16 cellular contexts compared by ENCODE assay signal in genomic region chr1:209199371-209199770, GRCh38.
A peak's percentile ranks its signal among the peaks of the same experiment; 100 is the strongest.
DNase-seq lines count a peak whose midpoint lies in the region; ATAC-seq and TF ChIP-seq lines count a peak whose summit lies in the region.
"Had no signal": no experiment of that assay in that cellular context is flagged by ENCODE, and none has a peak within 500 bp of the region (broad histone marks: within the 10 kb centered on the region; RNA-seq: fewer than 3 reads in every experiment).

No MANE protein-coding gene starts in this region.

- H3K18ac ChIP-seq in H9 (ENCODE audit: insufficient read length, low read depth, low read length) (peak overlapping the region; percentile 8), trophoblast cell (ENCODE audit: low read length) (no peak overlapping the region)

- H3K9ac ChIP-seq in H9 (ENCODE audit: extremely low read depth, insufficient read length, low read length) (no peak overlapping the region), iPS-18a (ENCODE audit: low read length) (peak overlapping the region; percentile 28), trophoblast cell (ENCODE audit: low read length) (peak overlapping the region; percentile 48)

- H3K4me2 ChIP-seq in H9 (ENCODE audit: insufficient read depth, insufficient read length, low read length) (peak overlapping the region; percentile 6), trophoblast cell (ENCODE audit: low read length) (no peak overlapping the region)
- H3K4me2 ChIP-seq: PC-9 had no signal

- peak overlapping the region; percentile 43 for H3K27ac ChIP-seq in H9 (ENCODE audit: insufficient read length, low read depth, low read length)
- peak overlapping the region; percentile 43 for H3K27ac ChIP-seq in iPS-18a (ENCODE audit: low read length)
- no peak overlapping the region for H3K27ac ChIP-seq in trophoblast cell (ENCODE audit: low read depth, low read length)
- H3K27ac ChIP-seq in A673 (ENCODE audit: low read depth, low read length, poor library complexity, severe bottlenecking), result no peak overlapping the region
- H3K27ac ChIP-seq: C4-2B, PC-9 had no signal

- no peak overlapping the region for H2BK15ac ChIP-seq in H9 (ENCODE audit: low read depth, low read length)

- ATAC-seq in WTC11 (peak; percentile 56), GM18520 (IDR thresholded peaks at IDR 0.05; ENCODE audit: unreplicated experiment) (no peak)

- no peak overlapping the region for H3T11ph ChIP-seq in H9 (ENCODE audit: low read length)

- H2AFZ ChIP-seq in H9 (ENCODE audit: low read length) (no peak overlapping the region), trophoblast cell (ENCODE audit: insufficient read depth, low read length, poor library complexity) (no peak overlapping the region)
- H2AFZ ChIP-seq: PC-9 had no signal

- no peak overlapping the region for H3K14ac ChIP-seq in H9 (ENCODE audit: insufficient read depth, low read length)
- no peak overlapping the region for H3K14ac ChIP-seq in trophoblast cell (ENCODE audit: low read length)

- H3K9me3 Mint-ChIP-seq in H9, result peaks cover 26% of the 10 kb centered on the region in 2 experiments
- peaks cover 38% of the 10 kb centered on the region for H3K9me3 Mint-ChIP-seq in WTC11
- H3K9me3 Mint-ChIP-seq in endothelial cell (ENCODE audit: unreplicated experiment), result peaks cover 16% of the 10 kb centered on the region

- no peak overlapping the region for H4K12ac ChIP-seq in trophoblast cell (ENCODE audit: low read depth, low read length)

- no peaks in the 10 kb centered on the region for H3K79me1 ChIP-seq in H9 (ENCODE audit: insufficient read depth, low read depth, low read length, poor library complexity, severe bottlenecking)
- H3K79me1 ChIP-seq in trophoblast cell (ENCODE audit: low read length), result no peaks in the 10 kb centered on the region

- no peaks in the 10 kb centered on the region for H3K23me2 ChIP-seq in H9 (ENCODE audit: insufficient read length, low read depth, low read length, poor library complexity, severe bottlenecking)

- no peak overlapping the region for H2BK20ac ChIP-seq in H9 (ENCODE audit: low read depth, low read length, poor library complexity, severe bottlenecking)

- peaks cover 4% of the 10 kb centered on the region; the same call in 1 of the 2 replicates for H3K27me3 Mint-ChIP-seq in H9 (ENCODE audit: low read depth)
- no peaks in the 10 kb centered on the region for H3K27me3 Mint-ChIP-seq in WTC11 (ENCODE audit: low read depth)
- peaks cover 2% of the 10 kb centered on the region for H3K27me3 Mint-ChIP-seq in endothelial cell (ENCODE audit: unreplicated experiment)

- no peak overlapping the region for H3K23ac ChIP-seq in H9 (ENCODE audit: insufficient read length, low read depth, low read length)
- no peak overlapping the region for H3K23ac ChIP-seq in trophoblast cell (ENCODE audit: low read length)

- POLR2A ChIA-PET in WTC11 (lab: Charles Lee), result no interaction called here
- POLR2A ChIA-PET in A673 (lab: Charles Lee; ENCODE audit: low non-redundant PET), result no interaction called here

- no peaks in the 10 kb centered on the region for H3K79me2 ChIP-seq in H9 (ENCODE audit: insufficient read depth, low read length)
- H3K79me2 ChIP-seq in trophoblast cell (ENCODE audit: control insufficient read depth, insufficient read depth, low read length, poor library complexity), result no peaks in the 10 kb centered on the region

- no peaks in the 10 kb centered on the region for H4K20me1 ChIP-seq in H9 (ENCODE audit: control insufficient read depth, insufficient read depth, insufficient read length)

- H3K36me3 Mint-ChIP-seq in H9 (ENCODE audit: insufficient read depth in 1 of 3, low read depth in 3 of 3), result peaks cover 23 to 28% (median 24%) of the 10 kb centered on the region in 3 experiments
- H3K36me3 Mint-ChIP-seq in WTC11, result peaks cover 30% of the 10 kb centered on the region
- H3K36me3 Mint-ChIP-seq in endothelial cell (ENCODE audit: low read depth, unreplicated experiment), result peaks cover 11% of the 10 kb centered on the region

- H3K27ac Mint-ChIP-seq in H9, result peak overlapping the region; percentile 79 to 97 (median 93)
- peak overlapping the region; percentile 86 for H3K27ac Mint-ChIP-seq in WTC11
- H3K27ac Mint-ChIP-seq in endothelial cell (ENCODE audit: unreplicated experiment), result no peak overlapping the region

- H3K27me3 ChIP-seq in H9 (ENCODE audit: insufficient read depth, low read length) (no peaks in the 10 kb centered on the region), iPS-18a (ENCODE audit: control insufficient read depth, insufficient read depth, low read length) (no peaks in the 10 kb centered on the region), trophoblast cell (ENCODE audit: insufficient read depth, low read length) (no peaks in the 10 kb centered on the region), A673 (replicated peaks; ENCODE audit: insufficient read depth, low read depth, low read length, poor library complexity) (peaks cover 22% of the 10 kb centered on the region)

- H3K36me3 ChIP-seq in iPS-18a (ENCODE audit: control insufficient read depth, low read depth, low read length) (no peaks in the 10 kb centered on the region), trophoblast cell (ENCODE audit: control insufficient read depth in 1 of 2, insufficient read depth in 2 of 2, low read length in 2 of 2) (no peaks in the 10 kb centered on the region), A673 (ENCODE audit: insufficient read depth, low read length, poor library complexity, severe bottlenecking) (no peaks in the 10 kb centered on the region)

- H3K4me3 ChIP-seq in iPS-18a (ENCODE audit: low read length) (peak overlapping the region; percentile 47), trophoblast cell (ENCODE audit: low read depth, low read length) (no peak overlapping the region), A673 (ENCODE audit: low read depth, low read length, poor library complexity, severe bottlenecking) (no peak overlapping the region)
- H3K4me3 ChIP-seq: PC-9 had no signal

- CTCF ChIA-PET in WTC11 (lab: Charles Lee) (interaction anchor here (1.1 to 1.3 kb wide), 3 partner anchors 49 to 123 kb away, joined by 3 read pairs; no protein-coding TSS in a partner anchor), A673 (lab: Charles Lee) (no interaction called here)

- H3K56ac ChIP-seq in H9 (ENCODE audit: insufficient read length, low read depth, low read length), result no peak overlapping the region

- no peak overlapping the region for H4K5ac ChIP-seq in H9 (ENCODE audit: insufficient read length, low read depth, low read length)

- H4K8ac ChIP-seq in H9 (replicated peaks; ENCODE audit: insufficient read length, low read depth, low read length) (no peak overlapping the region), trophoblast cell (ENCODE audit: low read depth, low read length) (no peak overlapping the region)

- H2AK5ac ChIP-seq in H9 (ENCODE audit: insufficient read length, low read length) (no peak overlapping the region), trophoblast cell (ENCODE audit: low read length) (no peak overlapping the region)

- H3K4ac ChIP-seq in H9 (ENCODE audit: low read depth, low read length), result no peak overlapping the region
- H3K4ac ChIP-seq in trophoblast cell (ENCODE audit: low read depth, low read length), result no peak overlapping the region

- intact Hi-C loops in A673 (cut with micrococcal nuclease; ENCODE audit: unreplicated experiment), result no loop called here

- H3K4me3 Mint-ChIP-seq in H9 (peak overlapping the region; percentile 8 to 41; a peak in 3 of 5 replicates), WTC11 (peak overlapping the region; percentile 47), endothelial cell (ENCODE audit: unreplicated experiment) (no peak overlapping the region)

- WGBS in H9 (ENCODE audit: extremely low coverage, insufficient read length, low lambda C conversion rate), result no CpG with 5 or more reads among the region's 10 CpGs
- WGBS in trophoblast cell (ENCODE audit: extremely low coverage, insufficient coverage, insufficient read length), result no CpG with 5 or more reads among the region's 10 CpGs

- peaks cover 3% of the 10 kb centered on the region; the same call in 1 of the 2 replicates for H3K4me1 ChIP-seq in H9 (ENCODE audit: insufficient read depth, low read length)
- H3K4me1 ChIP-seq in iPS-18a (ENCODE audit: control insufficient read depth, low read depth, low read length), result peaks cover 39% of the 10 kb centered on the region
- peaks cover 0 to 3% of the 10 kb centered on the region in 2 experiments for H3K4me1 ChIP-seq in trophoblast cell (ENCODE audit: control insufficient read depth in 1 of 2, insufficient read depth in 2 of 2, low read length in 2 of 2)
- no peaks in the 10 kb centered on the region for H3K4me1 ChIP-seq in A673 (ENCODE audit: insufficient read depth, low read length, poor library complexity, severe bottlenecking)

- H3K4me1 Mint-ChIP-seq in H9 (peaks cover 49 to 50% of the 10 kb centered on the region in 2 experiments), WTC11 (peaks cover 44% of the 10 kb centered on the region), endothelial cell (ENCODE audit: unreplicated experiment) (peaks cover 3% of the 10 kb centered on the region)

- DNase-seq in H9, result no peak
- DNase-seq in WTC11 (ENCODE audit: low spot score), result no peak
- no peak for DNase-seq in trophoblast cell
- no peak for DNase-seq in A673 (ENCODE audit: low spot score)
- no peak for DNase-seq in endothelial cell (ENCODE audit: low spot score)
- no peak for DNase-seq in T-helper 2 cell
- DNase-seq: DMS 273 treated with DMSO at 0.1 percent for 48 hours, HCEC 1CT, KG1, NCI-H1417 treated with DMSO at 0.1 percent for 48 hours, NCI-H2029, NCI-H2171 treated with DMSO at 0.1 percent for 48 hours, PC-9 had no signal

- no peak for TF ChIP-seq CTCF in H9 (conservative IDR thresholded peaks at IDR 0.05)
- TF ChIP-seq CTCF in WTC11 (IDR thresholded peaks at IDR 0.05), result no peak
- no peak for TF ChIP-seq CTCF in A673 (conservative IDR thresholded peaks at IDR 0.05; ENCODE audit: low read depth, low read length)
- TF ChIP-seq CTCF in endothelial cell (IDR thresholded peaks at IDR 0.05; ENCODE audit: unreplicated experiment), result no peak

- H2BK12ac ChIP-seq in H9 (ENCODE audit: insufficient read length, low read depth, low read length) (no peak overlapping the region), trophoblast cell (ENCODE audit: low read length) (no peak overlapping the region)

- no peak overlapping the region for H2BK5ac ChIP-seq in H9 (ENCODE audit: insufficient read length, low read length)
- H2BK5ac ChIP-seq in trophoblast cell (ENCODE audit: low read depth, low read length, poor library complexity), result no peak overlapping the region

- H2BK120ac ChIP-seq in H9 (ENCODE audit: low read depth, low read length, poor library complexity, severe bottlenecking) (no peak overlapping the region), trophoblast cell (ENCODE audit: insufficient read depth, low read length, poor library complexity) (no peak overlapping the region)

- H3K9me3 ChIP-seq in H9 (ENCODE audit: control insufficient read depth, low read depth, low read length) (peaks cover 19% of the 10 kb centered on the region), iPS-18a (ENCODE audit: control insufficient read depth, low read depth, low read length) (peaks cover 20% of the 10 kb centered on the region), trophoblast cell (ENCODE audit: insufficient read depth, low read depth, low read length) (peaks cover 4% of the 10 kb centered on the region), A673 (ENCODE audit: low read depth, low read length, poor library complexity, severe bottlenecking) (peaks cover 16% of the 10 kb centered on the region)

- no TSS peak for BruUV-seq in A673 (replicated peaks; lab: Mats Ljungman, UMichigan)

- no peak overlapping the region for H4K91ac ChIP-seq in H9 (ENCODE audit: insufficient read length, low read depth, low read length)
- H4K91ac ChIP-seq in trophoblast cell (ENCODE audit: low read depth, low read length), result no peak overlapping the region

Comparison
In these comparisons a context has a peak if more than half of its experiments do, and no peak if none do; other contexts are left out.
1. H3K27ac ChIP-seq: peak in H9 (single experiment) and iPS-18a (single experiment); none in trophoblast cell (single experiment) and A673 (single experiment).